ENCODE assay signal across 12 cellular contexts in the genomic region with DNA sequence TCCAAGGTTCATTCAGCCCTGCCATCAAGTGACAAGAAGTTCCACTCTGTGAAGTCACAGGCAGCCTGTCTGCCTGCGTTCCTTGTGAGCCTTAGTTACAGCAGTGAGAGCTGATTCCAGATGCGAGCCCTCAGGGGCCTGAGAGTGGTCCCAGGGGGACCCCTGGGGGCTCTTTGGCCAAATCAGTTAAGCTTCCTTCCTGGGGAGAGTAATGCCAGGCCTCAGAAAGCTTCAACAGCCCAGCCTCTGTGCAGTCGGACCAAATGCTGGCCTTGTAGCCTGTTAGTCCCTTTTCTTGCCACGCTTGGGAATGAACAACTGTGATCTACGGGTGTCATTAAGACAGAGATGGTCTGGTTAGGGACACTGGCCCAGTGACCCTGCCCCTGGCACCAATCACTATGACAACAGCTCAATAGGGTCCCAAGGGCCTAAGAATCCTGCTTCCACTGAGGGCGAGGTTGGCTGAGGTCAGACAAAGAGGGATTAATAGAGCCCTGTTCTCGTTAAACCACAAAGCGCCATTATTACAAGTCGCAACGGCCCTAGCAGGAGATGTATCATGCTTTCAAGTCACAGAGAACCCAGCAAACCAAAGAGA. TPM values are rescaled to one million over a fixed set of nuclear protein-coding genes. Genes with fewer than 3 reads are reported as not detected.
DNase-seq lines count a peak whose midpoint lies in the region; TF ChIP-seq lines count a peak whose summit lies in the region.
"Had no signal": no experiment of that assay in that cellular context is flagged by ENCODE, and none has a peak within 500 bp of the region (broad histone marks: within the 10 kb centered on the region; RNA-seq: fewer than 3 reads in every experiment).

No MANE protein-coding gene starts in this region.

- H3K4me1 Mint-ChIP-seq in neural progenitor cell = peaks cover 73% of the 10 kb centered on the region

- H3K4me1 ChIP-seq in neural progenitor cell = peaks cover 44% of the 10 kb centered on the region
- H3K4me1 ChIP-seq in uterus = peaks cover 6 to 23% of the 10 kb centered on the region in 2 donors

- peaks cover 7% of the 10 kb centered on the region for H3K27me3 Mint-ChIP-seq in neural progenitor cell (ENCODE audit: insufficient read depth, low read depth)
- H3K27me3 Mint-ChIP-seq: stimulated activated naive CD8-positive, alpha-beta T cell treated with anti-CD3 and anti-CD28 coated beads, Interleukin-15, amount 100 ng/mL, for 72 hours had no signal

- DNase-seq in activated naive CD4-positive, alpha-beta T cell treated with Interleukin-2 at 50 U/mL for 16 hours = peak; percentile 0
- DNase-seq in activated naive CD4-positive, alpha-beta T cell (lab: John Stamatoyannopoulos, UW) = no peak
- DNase-seq in cardiac septum (ENCODE audit: low spot score) (peak; percentile 62), neural progenitor cell (ENCODE audit: low spot score) (peak; percentile 82), uterus (peak; percentile 16 to 24), NCI-H510A treated with DMSO at 0.1 percent for 48 hours (lab: John Stamatoyannopoulos, UW) (no peak), NCI-H2107 (lab: John Stamatoyannopoulos, UW) (no peak), Kasumi-1 (lab: John Stamatoyannopoulos, UW) (no peak)
- DNase-seq: activated CD4-positive, CD25-positive, alpha-beta regulatory T cell; NCI-H146; stimulated activated CD4-positive, alpha-beta T cell treated with anti-CD3 and anti-CD28 coated beads, Interleukin-12 subunit alpha, Interleukin-12 subunit beta, amount 100 ng/mL, for 4 hours; stimulated activated naive CD8-positive, alpha-beta T cell treated with anti-CD3 and anti-CD28 coated beads, Interleukin-15, amount 100 ng/mL, for 72 hours had no signal

- H3K9me3 ChIP-seq in neural progenitor cell (ENCODE audit: low read depth) (no peaks in the 10 kb centered on the region), uterus (no peaks in the 10 kb centered on the region)

- no peak overlapping the region for H3K9ac ChIP-seq in neural progenitor cell

- H3K27ac Mint-ChIP-seq in neural progenitor cell = peak overlapping the region; percentile 82

- intact Hi-C loops in cardiac septum (cut with DNase I) (loop anchor here (2.0 kb wide), 1 partner anchor 17 kb away; no protein-coding TSS in a partner anchor), uterus (cut with DNase I; ENCODE audit: low total_unique reads) (no loop called here)

- no peak overlapping the region for H2AFZ ChIP-seq in neural progenitor cell (replicated peaks)

- H3K27me3 ChIP-seq in neural progenitor cell (peaks cover 48% of the 10 kb centered on the region), uterus (no peaks in the 10 kb centered on the region)

- TF ChIP-seq CTCF in neural progenitor cell (IDR thresholded peaks at IDR 0.05) (no peak), uterus (IDR thresholded peaks at IDR 0.05) (no peak)

- TF ChIP-seq POLR2A in uterus (IDR thresholded peaks at IDR 0.05) = no peak

- H3K79me2 ChIP-seq in neural progenitor cell (ENCODE audit: low read depth) = no peaks in the 10 kb centered on the region

- H3K4me3 ChIP-seq in neural progenitor cell (no peak overlapping the region), uterus (no peak overlapping the region)

- H3K4me3 Mint-ChIP-seq in neural progenitor cell = peak overlapping the region; percentile 68
- H3K4me3 Mint-ChIP-seq: stimulated activated naive CD8-positive, alpha-beta T cell treated with anti-CD3 and anti-CD28 coated beads, Interleukin-15, amount 100 ng/mL, for 72 hours had no signal

- H3K4me2 ChIP-seq in neural progenitor cell = peak overlapping the region; percentile 76

- H4K20me1 ChIP-seq in neural progenitor cell (ENCODE audit: low read depth) = peaks cover 33% of the 10 kb centered on the region

- no peaks in the 10 kb centered on the region for H3K36me3 ChIP-seq in neural progenitor cell
- no peaks in the 10 kb centered on the region for H3K36me3 ChIP-seq in uterus

- H3K9me3 Mint-ChIP-seq in neural progenitor cell = peaks cover 6% of the 10 kb centered on the region
- H3K9me3 Mint-ChIP-seq: stimulated activated naive CD8-positive, alpha-beta T cell treated with anti-CD3 and anti-CD28 coated beads, Interleukin-15, amount 100 ng/mL, for 72 hours had no signal

- H3K27ac ChIP-seq in neural progenitor cell (no peak overlapping the region), uterus (peak overlapping the region; percentile 75 to 77)

- H3F3A ChIP-seq in neural progenitor cell (ENCODE audit: low read depth) = peaks cover 23% of the 10 kb centered on the region

- peaks cover 2% of the 10 kb centered on the region for H3K36me3 Mint-ChIP-seq in neural progenitor cell

RNA-seq across cellular contexts. Expression of gene HS1BP3, which starts 50.9 kb away (rescaled TPM):
- total RNA-seq in cardiac septum (15.6 TPM), neural progenitor cell (ENCODE audit: low replicate concordance) (10.0 and 19.5 TPM in 2 replicates), uterus (10 to 100 TPM in 3 of 4 donors, 1 to 10 TPM in 1; 7.1 to 41.8 (median 28.4) TPM)

Comparison
In these comparisons a context has a peak if more than half of its experiments do, and no peak if none do; other contexts are left out.
1. DNase-seq: peak in activated naive CD4-positive, alpha-beta T cell treated with Interleukin-2 at 50 U/mL for 16 hours (single experiment), cardiac septum (single experiment), neural progenitor cell (single experiment) and uterus (2 of 2); none in activated naive CD4-positive, alpha-beta T cell (0 of 4), NCI-H510A treated with DMSO at 0.1 percent for 48 hours (single experiment), NCI-H2107 (single experiment) and Kasumi-1 (0 of 2).